ENCODE assay signal across 27 cellular contexts in the genomic region with DNA sequence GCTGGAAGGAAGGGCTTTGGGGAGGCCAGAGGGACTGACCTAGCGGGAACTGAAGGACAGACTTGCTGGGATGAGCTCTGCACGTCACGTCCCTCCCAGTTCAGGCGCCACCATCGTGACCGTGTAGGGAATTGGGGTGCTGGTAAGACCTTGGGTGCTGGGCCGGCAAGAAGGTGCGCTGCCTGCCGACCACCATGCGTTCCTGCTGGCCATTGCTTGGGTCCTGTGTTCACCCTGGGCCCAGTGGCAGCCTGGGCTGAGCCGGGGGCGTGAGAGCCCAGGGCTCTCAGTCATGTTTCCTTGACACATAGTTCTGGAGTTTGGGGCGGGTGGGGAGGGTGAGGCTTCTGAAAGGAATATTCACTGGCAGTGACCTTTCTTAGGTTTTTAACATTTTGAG.
A peak's percentile ranks its signal among the peaks of the same experiment; 100 is the strongest.
DNase-seq lines count a peak whose midpoint lies in the region; ATAC-seq, FAIRE-seq and TF ChIP-seq lines count a peak whose summit lies in the region.
"Had no signal": no experiment of that assay in that cellular context is flagged by ENCODE, and none has a peak within 500 bp of the region (broad histone marks: within the 10 kb centered on the region; RNA-seq: fewer than 3 reads in every experiment).

No MANE protein-coding gene starts in this region.

- H3K4me1 ChIP-seq in right atrium auricular region (peaks cover 0 to 44% of the 10 kb centered on the region in 2 donors), right cardiac atrium (ENCODE audit: control insufficient read depth, insufficient read depth, low read length) (no peaks in the 10 kb centered on the region), H1 (replicated peaks in 1 of 4; ENCODE audit: control insufficient read depth in 3 of 4, insufficient read depth in 4 of 4, low read length in 3 of 4) (peaks cover 8 to 34% (median 16%) of the 10 kb centered on the region in 4 experiments), foreskin keratinocyte (no peaks in the 10 kb centered on the region)
- H3K4me1 ChIP-seq: Caco-2 had no signal

- H3K36me3 Mint-ChIP-seq in natural killer cell: no peaks in the 10 kb centered on the region
- H3K36me3 Mint-ChIP-seq in type B pancreatic cell: no peaks in the 10 kb centered on the region

- no peak overlapping the region; the same call in 1 of the 2 replicates for H3K18ac ChIP-seq in H1 (ENCODE audit: extremely low read depth, low read length)

- H3K4me1 Mint-ChIP-seq in natural killer cell: peaks cover 0 to 17% of the 10 kb centered on the region in 2 donors
- peaks cover 38% of the 10 kb centered on the region for H3K4me1 Mint-ChIP-seq in type B pancreatic cell (ENCODE audit: unreplicated experiment)

- no peak overlapping the region; the same call in 1 of the 2 replicates for H2BK5ac ChIP-seq in H1 (ENCODE audit: low read depth, low read length)

- peak overlapping the region; percentile 86 to 100 for H3K4me2 ChIP-seq in H1 (ENCODE audit: insufficient read depth in 1 of 2, low read depth in 2 of 2, low read length in 2 of 2)

- H4K8ac ChIP-seq in H1 (ENCODE audit: extremely low read depth, insufficient read depth, low read length): peak overlapping the region; percentile 43; the same call in 1 of the 2 replicates

- no peak for TF ChIP-seq POLR2A in H1 (IDR thresholded peaks at IDR 0.05; ENCODE audit: control extremely low read depth in 1 of 2, low read depth in 2 of 2, low read length in 2 of 2)

- H3K36me3 ChIP-seq in right atrium auricular region (no peaks in the 10 kb centered on the region), H1 (ENCODE audit: control insufficient read depth in 2 of 4, insufficient read depth in 4 of 4, low read length in 3 of 4) (no peaks in the 10 kb centered on the region)
- H3K36me3 ChIP-seq: gastroesophageal sphincter, sigmoid colon had no signal

- H3K9ac ChIP-seq in H1 (replicated peaks in 1 of 4; ENCODE audit: extremely low read depth in 1 of 4, low read depth in 3 of 4, low read length in 3 of 4): no peak overlapping the region

- ATAC-seq in right cardiac atrium (no peak), natural killer cell (no peak), foreskin keratinocyte (no peak)
- ATAC-seq: esophagus mucosa; gastroesophageal sphincter; HCT116; stimulated activated naive B cell treated with anti-CD40 and anti-IgM and Interleukin-4, amounts not matched to agents 10 μg/mL and 1 μg/mL and 100 μg/mL, for 72 hours had no signal

- H3K27me3 Mint-ChIP-seq in natural killer cell (ENCODE audit: low read depth in 2 of 2): peaks cover 29 to 40% of the 10 kb centered on the region in 2 donors
- H3K27me3 Mint-ChIP-seq in type B pancreatic cell: peaks cover 36% of the 10 kb centered on the region

- H3K4me3 ChIP-seq in right atrium auricular region (no peak overlapping the region), right cardiac atrium (ENCODE audit: low read length) (no peak overlapping the region), H1 (ENCODE audit: extremely low read depth in 1 of 4, insufficient read depth in 2 of 4, low read depth in 3 of 4, low read length in 4 of 4) (peak overlapping the region; percentile 72 to 94 (median 76); a peak in 7 of 8 replicates)
- H3K4me3 ChIP-seq: sigmoid colon had no signal

- WGBS in right cardiac atrium: 91% methylated on average over 13 of the region's 13 CpGs
- 80% methylated on average over 13 of the region's 13 CpGs; no CpG with 5 or more reads in 1 of the 2 experiments for WGBS in H1 (ENCODE audit: extremely low coverage in 1 of 2, insufficient coverage in 1 of 2, insufficient read length in 1 of 2, insufficient replicate concordance in 2 of 2, low coverage in 1 of 2, low lambda C conversion rate in 2 of 2, missing lambda C conversion rate in 1 of 2), 2 experiments

- peak overlapping the region; percentile 71 for H4K91ac ChIP-seq in H1 (replicated peaks; ENCODE audit: insufficient read length, low read length)

- H2BK15ac ChIP-seq in H1 (ENCODE audit: low read length): peak overlapping the region; percentile 95; the same call in 1 of the 2 replicates

- CTCF ChIA-PET in H1 (lab: Charles Lee; ENCODE audit: partially characterized antibody): interaction anchor here (0.7 to 1.3 kb wide), 5 partner anchors 72 to 246 kb away, joined by 3 to 7 read pairs (median 3); no protein-coding TSS in a partner anchor

- H2BK20ac ChIP-seq in H1 (ENCODE audit: low read length): no peak overlapping the region

- H3K14ac ChIP-seq in H1 (ENCODE audit: insufficient read length): no peak overlapping the region

- H3K27ac Mint-ChIP-seq in natural killer cell (no peak overlapping the region), type B pancreatic cell (no peak overlapping the region)

- no peaks in the 10 kb centered on the region for H4K20me1 ChIP-seq in H1 (replicated peaks in 1 of 2; ENCODE audit: control insufficient read depth in 1 of 2, insufficient read depth in 2 of 2, low read length in 2 of 2)

- DNase-seq in right atrium auricular region (ENCODE audit: low spot score) (no peak), right cardiac atrium (no peak), H1 (ENCODE audit: low read depth in 1 of 2, low spot score in 2 of 2) (no peak), natural killer cell (no peak), type B pancreatic cell (ENCODE audit: extremely low spot score, unreplicated experiment) (no peak), foreskin keratinocyte (no peak), posterior vena cava (ENCODE audit: low spot score) (no peak)
- DNase-seq in effector CD8-positive, alpha-beta T cell (lab: John Stamatoyannopoulos, UW): no peak
- DNase-seq: activated CD4-positive, alpha-beta T cell treated with anti-CD3 and anti-CD28 coated beads, Interleukin-2, amount 50 U/mL, for 1 hour; activated CD8-positive, alpha-beta memory T cell treated with anti-CD3 and anti-CD28 coated beads, Interleukin-2, amount 50 U/mL, for 48 hours; activated gamma-delta T cell treated with Interleukin-2 at 50 U/mL for 16 hours; Caco-2; IMR-90; left ventricle myocardium superior; NCI-H146; NCI-H526; occipital lobe; SHP77 treated with DMSO at 0.1 percent for 48 hours; sigmoid colon; stimulated activated naive B cell treated with anti-CD40 and anti-IgM and Interleukin-4, amounts not matched to agents 10 μg/mL and 1 μg/mL and 100 μg/mL, for 72 hours; T-helper 1 cell; testis had no signal

- H3K27ac ChIP-seq in right atrium auricular region (peak overlapping the region; percentile 51 to 77), right cardiac atrium (ENCODE audit: low read length) (no peak overlapping the region), H1 (ENCODE audit: low read depth, low read length) (no peak overlapping the region), foreskin keratinocyte (no peak overlapping the region)

- H3K56ac ChIP-seq in H1 (replicated peaks; ENCODE audit: insufficient read length, low read depth, low read length): no peak overlapping the region

- no peak overlapping the region for H3K4ac ChIP-seq in H1 (replicated peaks; ENCODE audit: insufficient read length, low read depth, low read length)

- TF ChIP-seq CTCF in right atrium auricular region (IDR thresholded peaks at IDR 0.05) (no peak), H1 (IDR thresholded peaks at IDR 0.05; ENCODE audit: control extremely low read depth in 1 of 3, insufficient read depth in 1 of 3, low read depth in 1 of 3, low read length in 3 of 3) (no peak), natural killer cell (IDR thresholded peaks at IDR 0.05) (no peak), type B pancreatic cell (conservative IDR thresholded peaks at IDR 0.05) (no peak), foreskin keratinocyte (conservative IDR thresholded peaks at IDR 0.05) (no peak)

- H3K9me3 ChIP-seq in right atrium auricular region: no peaks in the 10 kb centered on the region
- no peaks in the 10 kb centered on the region for H3K9me3 ChIP-seq in right cardiac atrium (ENCODE audit: control insufficient read depth, low read length)
- no peaks in the 10 kb centered on the region for H3K9me3 ChIP-seq in H1 (ENCODE audit: insufficient read depth in 2 of 2, low read depth in 1 of 2, low read length in 1 of 2)
- H3K9me3 ChIP-seq: Caco-2, gastroesophageal sphincter, sigmoid colon, testis had no signal

- no peak overlapping the region for H2BK120ac ChIP-seq in H1 (replicated peaks; ENCODE audit: low read depth, low read length)

- H4K5ac ChIP-seq in H1 (ENCODE audit: insufficient read length, low read depth, low read length): peak overlapping the region; percentile 36

- no peak for TF ChIP-seq EP300 in H1 (IDR thresholded peaks at IDR 0.05; ENCODE audit: borderline replicate concordance in 1 of 2, low read depth in 2 of 2, low read length in 2 of 2)

- H3K27me3 ChIP-seq in right atrium auricular region (peaks cover 0 to 9% of the 10 kb centered on the region in 2 donors), right cardiac atrium (ENCODE audit: control insufficient read depth, insufficient read depth) (no peaks in the 10 kb centered on the region), H1 (replicated peaks in 1 of 4; ENCODE audit: control insufficient read depth in 3 of 4, extremely low read depth in 1 of 4, insufficient read depth in 3 of 4, low read length in 3 of 4) (no peaks in the 10 kb centered on the region; a peak in 1 of 7 replicates), foreskin keratinocyte (peaks cover 67% of the 10 kb centered on the region)
- H3K27me3 ChIP-seq: testis had no signal

- POLR2A ChIA-PET in H1 (lab: Charles Lee; ENCODE audit: partially characterized antibody): interaction anchor here (1.0 kb wide), 1 partner anchor 81 kb away, joined by 3 read pairs; no protein-coding TSS in a partner anchor

- no peaks in the 10 kb centered on the region for H3K79me2 ChIP-seq in H1 (ENCODE audit: control insufficient read depth in 1 of 2, insufficient read depth in 2 of 2, low read length in 2 of 2)

- intact Hi-C loops in right cardiac atrium (cut with DNase I) (no loop called here), natural killer cell (cut with micrococcal nuclease) (no loop called here), posterior vena cava (cut with DNase I) (no loop called here)

- H3K23ac ChIP-seq in H1 (ENCODE audit: insufficient read length): no peak overlapping the region

- no peak for TF ChIP-seq RAD21 in H1 (IDR thresholded peaks at IDR 0.05 in 1 of 2, conservative IDR thresholded peaks at IDR 0.05 in 1 of 2; ENCODE audit: low read depth in 2 of 2, low read length in 2 of 2)

- H3K9me3 Mint-ChIP-seq in natural killer cell (no peaks in the 10 kb centered on the region), type B pancreatic cell (no peaks in the 10 kb centered on the region)

- H2AFZ ChIP-seq in H1 (ENCODE audit: low read length): no peak overlapping the region

- no peak overlapping the region for H2AK5ac ChIP-seq in H1 (ENCODE audit: low read depth, low read length)

- H3K79me1 ChIP-seq in H1 (ENCODE audit: low read depth, low read length): no peaks in the 10 kb centered on the region

- peak overlapping the region; percentile 47 for H3K4me3 Mint-ChIP-seq in natural killer cell
- peak overlapping the region; percentile 73 for H3K4me3 Mint-ChIP-seq in type B pancreatic cell

- H3K23me2 ChIP-seq in H1 (ENCODE audit: low read depth, low read length): peaks cover 10% of the 10 kb centered on the region; the same call in 1 of the 2 replicates

- no peak overlapping the region; the same call in 1 of the 2 replicates for H2BK12ac ChIP-seq in H1 (ENCODE audit: low read depth, low read length)

- FAIRE-seq in H1 (lab: Jason Lieb, UNC): no peak
- FAIRE-seq: A204.1, bronchial epithelial cell had no signal

Comparison
In these comparisons a context has a peak if more than half of its experiments do, and no peak if none do; other contexts are left out.
1. H3K27ac ChIP-seq: peak in right atrium auricular region (2 of 2); none in right cardiac atrium (single experiment), H1 (single experiment) and foreskin keratinocyte (single experiment).
2. H3K4me3 ChIP-seq: peak in H1 (4 of 4); none in right atrium auricular region (0 of 2) and right cardiac atrium (single experiment).